Comparison of ENCODE assay signal across 26 cellular contexts in the genomic region with DNA sequence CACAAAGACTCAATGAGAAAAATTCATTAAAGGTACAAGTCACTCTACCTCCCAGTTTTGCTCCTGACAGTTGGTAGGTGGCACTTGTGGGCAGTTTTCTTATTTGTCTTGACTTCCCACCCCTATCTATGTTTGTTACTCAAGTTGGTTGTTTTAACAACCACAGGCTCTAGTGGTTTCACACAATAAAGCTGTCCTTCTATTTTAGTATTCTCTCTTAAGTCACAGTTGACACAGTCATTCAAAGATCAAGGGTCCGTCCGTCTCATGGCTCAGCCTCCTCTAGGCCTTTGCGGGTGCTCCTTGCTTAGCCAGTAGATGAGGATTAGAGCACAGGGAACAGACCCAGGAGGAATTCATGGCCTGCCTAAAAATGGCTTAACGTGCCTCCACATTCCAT.
DNase-seq lines count a peak whose midpoint lies in the region; ATAC-seq, FAIRE-seq and TF ChIP-seq lines count a peak whose summit lies in the region.
"Had no signal": no experiment of that assay in that cellular context is flagged by ENCODE, and none has a peak within 500 bp of the region (broad histone marks: within the 10 kb centered on the region; RNA-seq: fewer than 3 reads in every experiment).

No MANE protein-coding gene starts in this region.

- H2AFZ ChIP-seq in GM12878 (ENCODE audit: control insufficient read depth, low read depth, low read length) = no peak overlapping the region

- ATAC-seq in HG03442 (IDR thresholded peaks at IDR 0.05; ENCODE audit: unreplicated experiment) (peak; percentile 90), GM12878 (peak; percentile 91)
- peak; percentile 22 for ATAC-seq in stimulated activated memory B cell treated with anti-CD40 and anti-IgM and Interleukin-4, amounts not matched to agents 10 μg/mL and 1 μg/mL and 100 μg/mL, for 72 hours
- ATAC-seq: left lung, T-helper 17 cell had no signal

- H3K36me3 ChIP-seq in GM12878 (ENCODE audit: control insufficient read depth in 2 of 2, insufficient read depth in 2 of 2, low read length in 1 of 2) = no peaks in the 10 kb centered on the region
- H3K36me3 ChIP-seq: BE2C, heart left ventricle, left lung, uterus, WERI-Rb-1 had no signal

- no peak overlapping the region for H3K27ac Mint-ChIP-seq in stimulated activated memory B cell treated with anti-CD40 and anti-IgM and Interleukin-4, amounts not matched to agents 10 μg/mL and 1 μg/mL and 100 μg/mL, for 72 hours
- H3K27ac Mint-ChIP-seq in osteocyte (ENCODE audit: unreplicated experiment) = no peak overlapping the region
- H3K27ac Mint-ChIP-seq: activated CD4-positive, alpha-beta memory T cell treated with anti-CD3 and anti-CD28 coated beads, Interleukin-2, amount 10 ng/mL, durations not matched to agents 7 days and 5 days; T-helper 17 cell had no signal

- CTCF ChIA-PET in GM12878 (lab: Yijun Ruan, JAX) = no interaction called here

- peaks cover 3% of the 10 kb centered on the region for H3K9me3 Mint-ChIP-seq in stimulated activated memory B cell treated with anti-CD40 and anti-IgM and Interleukin-4, amounts not matched to agents 10 μg/mL and 1 μg/mL and 100 μg/mL, for 72 hours
- H3K9me3 Mint-ChIP-seq in osteocyte (ENCODE audit: unreplicated experiment) = no peaks in the 10 kb centered on the region
- H3K9me3 Mint-ChIP-seq: activated CD4-positive, alpha-beta memory T cell treated with anti-CD3 and anti-CD28 coated beads, Interleukin-2, amount 10 ng/mL, durations not matched to agents 7 days and 5 days had no signal

- no peak for TF ChIP-seq RAD21 in GM12878 (IDR thresholded peaks at IDR 0.05; ENCODE audit: insufficient read depth, low read depth, low read length)

- TF ChIP-seq POLR2A in GM12878 (IDR thresholded peaks at IDR 0.05; ENCODE audit: low read depth, low read length) (no peak), GM12891 (IDR thresholded peaks at IDR 0.05; ENCODE audit: low read depth, low read length) (no peak)

- DNase-seq in NOMO-1 treated with DMSO at 0.1 percent for 48 hours (lab: John Stamatoyannopoulos, UW; ENCODE audit: unreplicated experiment) (peak; percentile 11), NOMO-1 treated with dmso at 0.1 percent for 144 hours (lab: John Stamatoyannopoulos, UW; ENCODE audit: unreplicated experiment) (no peak), GM12878 (ENCODE audit: low read depth, low spot score) (no peak), SIG-M5 treated with dmso at 0.1 percent for 504 hours (lab: John Stamatoyannopoulos, UW; ENCODE audit: unreplicated experiment) (no peak), GM12891 (ENCODE audit: insufficient read length, low spot score) (no peak), osteocyte (ENCODE audit: extremely low spot score, unreplicated experiment) (no peak)
- DNase-seq: activated CD4-positive, alpha-beta memory T cell treated with anti-CD3 and anti-CD28 coated beads, Interleukin-2, amount 10 ng/mL, durations not matched to agents 7 days and 5 days; activated naive CD4-positive, alpha-beta T cell treated with Interleukin-2 at 50 U/mL for 16 hours; BE2C; Calu3; central memory CD4-positive, alpha-beta T cell; dorsolateral prefrontal cortex; heart left ventricle; Karpas-422; left lung; NCI-H1436 treated with DMSO at 0.1 percent for 48 hours; NCI-H2171 treated with DMSO at 0.1 percent for 48 hours; NCI-H526 treated with DMSO at 0.1 percent for 48 hours; stimulated activated CD4-positive, alpha-beta T cell treated with anti-CD3 and anti-CD28 coated beads, Interleukin-12 subunit alpha, Interleukin-12 subunit beta, amount 100 ng/mL, for 4 hours; T-helper 17 cell; uterus; WERI-Rb-1 had no signal

- no TSS peak for BruUV-seq in GM12878 (replicated peaks; lab: Mats Ljungman, UMichigan)

- H4K20me1 ChIP-seq in GM12878 (ENCODE audit: control insufficient read depth, insufficient read depth) = no peaks in the 10 kb centered on the region

- no peak for FAIRE-seq in GM12878 (lab: Jason Lieb, UNC)
- no peak for FAIRE-seq in GM12891 (lab: Jason Lieb, UNC)
- FAIRE-seq: A204.1 had no signal

- H3K4me3 Mint-ChIP-seq in stimulated activated memory B cell treated with anti-CD40 and anti-IgM and Interleukin-4, amounts not matched to agents 10 μg/mL and 1 μg/mL and 100 μg/mL, for 72 hours = no peak overlapping the region
- H3K4me3 Mint-ChIP-seq in osteocyte (ENCODE audit: unreplicated experiment) = no peak overlapping the region
- H3K4me3 Mint-ChIP-seq: activated CD4-positive, alpha-beta memory T cell treated with anti-CD3 and anti-CD28 coated beads, Interleukin-2, amount 10 ng/mL, durations not matched to agents 7 days and 5 days; T-helper 17 cell had no signal

- WGBS in GM12878 (ENCODE audit: insufficient coverage, insufficient replicate concordance, low lambda C conversion rate, missing lambda C conversion rate) = 46% methylated on average over 4 of the region's 4 CpGs

- RAD21 ChIA-PET in GM12878 (lab: Charles Lee; ENCODE audit: unreplicated experiment) = interaction anchor here (2.9 kb wide), 1 partner anchor 50 kb away, joined by 11 read pairs; no protein-coding TSS in a partner anchor

- H3K4me3 ChIP-seq in GM12878 = no peak overlapping the region
- H3K4me3 ChIP-seq: dorsolateral prefrontal cortex, heart left ventricle, left lung, uterus had no signal

- H3K9ac ChIP-seq in GM12878 (ENCODE audit: control insufficient read depth, insufficient read depth, low read length) = no peak overlapping the region

- peaks cover 19% of the 10 kb centered on the region for H3K27me3 Mint-ChIP-seq in stimulated activated memory B cell treated with anti-CD40 and anti-IgM and Interleukin-4, amounts not matched to agents 10 μg/mL and 1 μg/mL and 100 μg/mL, for 72 hours
- no peaks in the 10 kb centered on the region for H3K27me3 Mint-ChIP-seq in osteocyte (ENCODE audit: unreplicated experiment)
- H3K27me3 Mint-ChIP-seq: activated CD4-positive, alpha-beta memory T cell treated with anti-CD3 and anti-CD28 coated beads, Interleukin-2, amount 10 ng/mL, durations not matched to agents 7 days and 5 days had no signal

- no peaks in the 10 kb centered on the region for H3K36me3 Mint-ChIP-seq in stimulated activated memory B cell treated with anti-CD40 and anti-IgM and Interleukin-4, amounts not matched to agents 10 μg/mL and 1 μg/mL and 100 μg/mL, for 72 hours
- H3K36me3 Mint-ChIP-seq in osteocyte (ENCODE audit: unreplicated experiment) = no peaks in the 10 kb centered on the region

- no peaks in the 10 kb centered on the region for H3K4me1 Mint-ChIP-seq in stimulated activated memory B cell treated with anti-CD40 and anti-IgM and Interleukin-4, amounts not matched to agents 10 μg/mL and 1 μg/mL and 100 μg/mL, for 72 hours
- peaks cover 12% of the 10 kb centered on the region for H3K4me1 Mint-ChIP-seq in osteocyte (ENCODE audit: unreplicated experiment)
- H3K4me1 Mint-ChIP-seq: activated CD4-positive, alpha-beta memory T cell treated with anti-CD3 and anti-CD28 coated beads, Interleukin-2, amount 10 ng/mL, durations not matched to agents 7 days and 5 days; T-helper 17 cell had no signal

- POLR2A ChIA-PET in GM12878 (lab: Charles Lee) = interaction anchor here (0.6 kb wide), 1 partner anchor 56 kb away, joined by 7 read pairs; no protein-coding TSS in a partner anchor

- TF ChIP-seq EP300 in GM12878 (IDR thresholded peaks at IDR 0.05; ENCODE audit: borderline replicate concordance in 1 of 2, control insufficient read depth in 1 of 2, low read depth in 2 of 2, low read length in 2 of 2) = peak; percentile 40 to 71; a peak in 2 of 4 replicates

- TF ChIP-seq CTCF in GM12878 (IDR thresholded peaks at IDR 0.05 in 2 of 3, conservative IDR thresholded peaks at IDR 0.05 in 1 of 3; ENCODE audit: control insufficient read depth in 2 of 3, extremely low read depth in 1 of 3, insufficient read depth in 1 of 3, low read depth in 3 of 3, low read length in 3 of 3) = 0 out of 6 replicates have a peak, but pooled peaks of 1 of the 3 experiments have one; percentile 0
- TF ChIP-seq CTCF in osteocyte (IDR thresholded peaks at IDR 0.05) = no peak

- SMC1A ChIA-PET in GM12878 (lab: Charles Lee; ENCODE audit: uncharacterized antibody, unreplicated experiment) = interaction anchor here (3.4 kb wide), 1 partner anchor 51 kb away, joined by 14 read pairs; no protein-coding TSS in a partner anchor

- intact Hi-C loops in GM12878 (cut with micrococcal nuclease; ENCODE audit: unreplicated experiment) = no loop called here

- no peaks in the 10 kb centered on the region for H3K27me3 ChIP-seq in GM12878 (replicated peaks in 1 of 2; ENCODE audit: control insufficient read depth in 2 of 2, insufficient read depth in 2 of 2, low read length in 1 of 2)
- H3K27me3 ChIP-seq: BE2C, dorsolateral prefrontal cortex, heart left ventricle, left lung, neutrophil, uterus had no signal

- H3K9me3 ChIP-seq in GM12878 (replicated peaks; ENCODE audit: control insufficient read depth, insufficient read depth, low read length) = no peaks in the 10 kb centered on the region
- H3K9me3 ChIP-seq: BE2C, heart left ventricle, left lung, neutrophil, uterus had no signal

- H3K4me1 ChIP-seq in GM12878 (ENCODE audit: control insufficient read depth, insufficient read depth, low read length) = no peaks in the 10 kb centered on the region
- H3K4me1 ChIP-seq: BE2C, heart left ventricle, left lung, uterus had no signal

- in situ Hi-C loops in GM12878 (cut with MboI) = no loop called here

- H3K4me2 ChIP-seq in GM12878 (ENCODE audit: control insufficient read depth, insufficient read depth) = no peak overlapping the region

- no peak overlapping the region for H3K27ac ChIP-seq in GM12878 (ENCODE audit: control insufficient read depth, insufficient read depth)
- H3K27ac ChIP-seq: dorsolateral prefrontal cortex, heart left ventricle, left lung, neutrophil, uterus, WERI-Rb-1 had no signal

- no peaks in the 10 kb centered on the region for H3K79me2 ChIP-seq in GM12878 (ENCODE audit: control insufficient read depth, insufficient read depth, low read length)

TF ChIP-seq in GM12878, 131 proteins besides CTCF, POLR2A, EP300 and RAD21 (continues in another document):
- peak; percentile 76 for TF ChIP-seq NR2F1 (conservative IDR thresholded peaks at IDR 0.05)
- no peak for TF ChIP-seq SMAD1 (IDR thresholded peaks at IDR 0.05; ENCODE audit: low read depth, partially characterized antibody)
- peak in 1 of 2 experiments; percentile 38; a peak in 1 of 4 replicates for TF ChIP-seq BHLHE40 (IDR thresholded peaks at IDR 0.05; ENCODE audit: borderline replicate concordance in 1 of 2, low read depth in 2 of 2, low read length in 1 of 2)
- peak; percentile 50; the same call in 1 of the 2 replicates for TF ChIP-seq BMI1 (IDR thresholded peaks at IDR 0.05; ENCODE audit: borderline replicate concordance)
- peak; percentile 85 for TF ChIP-seq MEF2B (IDR thresholded peaks at IDR 0.05; ENCODE audit: partially characterized antibody, poor library complexity, severe bottlenecking)

TF ChIP-seq in GM12891, 5 proteins besides CTCF, POLR2A, EP300 and RAD21:
- no peak for TF ChIP-seq SPI1 (IDR thresholded peaks at IDR 0.05; ENCODE audit: low read depth, low read length)
- TF ChIP-seq TAF1 (IDR thresholded peaks at IDR 0.05; ENCODE audit: low read depth, low read length) = no peak
- TF ChIP-seq PAX5 (IDR thresholded peaks at IDR 0.05; ENCODE audit: insufficient read depth, low read length, severe bottlenecking) = no peak
- TF ChIP-seq POLR2AphosphoS5 (IDR thresholded peaks at IDR 0.05; ENCODE audit: low read depth, low read length) = no peak
- no peak for TF ChIP-seq POU2F2 (IDR thresholded peaks at IDR 0.05; ENCODE audit: low read depth, low read length)

Comparison
In these comparisons a context has a peak if more than half of its experiments do, and no peak if none do; other contexts are left out.
1. ATAC-seq: peak in every context shown above with its lines; median percentile 91 in GM12878; 90 in HG03442; 22 in stimulated activated memory B cell treated with anti-CD40 and anti-IgM and Interleukin-4, amounts not matched to agents 10 μg/mL and 1 μg/mL and 100 μg/mL, for 72 hours.